Comparison of ENCODE assay signal across 8 cellular contexts in the genomic region with DNA sequence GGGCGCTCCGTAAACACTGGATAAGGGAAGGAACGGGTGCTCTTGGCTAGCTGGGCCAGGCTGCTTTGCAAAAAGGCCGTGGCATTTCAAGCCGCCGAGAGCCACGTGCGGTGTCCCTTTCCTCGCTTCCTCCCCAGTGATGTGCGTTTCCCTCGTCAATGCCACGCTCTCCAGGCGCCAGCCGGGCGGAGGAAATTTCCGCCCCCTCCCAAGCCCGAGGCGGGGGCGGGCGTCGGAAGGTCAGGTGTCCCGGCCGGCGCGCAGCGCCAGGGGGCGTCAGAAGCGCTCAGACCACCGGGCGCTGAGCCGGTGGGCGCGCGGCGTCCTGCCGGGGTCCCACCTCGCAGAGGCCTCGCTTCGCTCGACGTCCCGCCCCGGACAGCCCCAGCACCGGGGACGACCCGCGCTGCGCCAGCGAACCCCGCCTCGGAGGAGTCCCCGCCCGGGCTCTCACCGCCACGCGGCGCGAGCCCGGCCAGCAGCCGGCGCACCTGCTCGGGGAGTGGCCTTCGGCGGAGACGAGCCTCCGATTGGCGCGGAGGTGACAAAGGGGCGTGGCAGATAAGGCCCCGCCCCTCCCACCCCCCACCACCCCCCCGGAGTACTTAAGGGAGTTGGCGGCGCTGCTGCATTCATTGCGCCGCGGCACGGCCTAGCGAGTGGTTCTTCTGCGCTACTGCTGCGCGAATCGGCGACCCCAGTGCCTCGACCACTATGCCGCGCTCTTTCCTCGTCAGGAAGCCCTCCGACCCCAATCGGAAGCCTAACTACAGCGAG. TPM values are rescaled to one million over a fixed set of nuclear protein-coding genes. Genes with fewer than 3 reads are reported as not detected.
DNase-seq lines count a peak whose midpoint lies in the region; ATAC-seq and TF ChIP-seq lines count a peak whose summit lies in the region.

A gene (plus strand): TSS at position 635 of the 777 bp plus-strand sequence. CDS start 80 bp downstream, at position 715.

- no peaks in the 10 kb centered on the region for H3K27me3 ChIP-seq in effector memory CD4-positive, alpha-beta T cell (replicated peaks; ENCODE audit: control insufficient read depth, insufficient read depth, low read length, poor library complexity, severe bottlenecking)
- H3K27me3 ChIP-seq in mesenchymal stem cell (ENCODE audit: control insufficient read depth in 1 of 2, insufficient read depth in 1 of 2, low read length in 2 of 2): peaks cover 0 to 5% of the 10 kb centered on the region in 2 experiments

- peak within 1 kb of the TSS; percentile 82 to 94 for H3K18ac ChIP-seq in mesenchymal stem cell (ENCODE audit: low read depth in 1 of 2, low read length in 2 of 2)

- peak within 1 kb of the TSS in 1 of 2 experiments; percentile 95 for H3K14ac ChIP-seq in mesenchymal stem cell (ENCODE audit: low read length in 2 of 2)

- WGBS in mesenchymal stem cell: 0% methylated on average over 53 of the region's 90 CpGs

- peak; percentile 96 for DNase-seq in HK-2 (ENCODE audit: unreplicated experiment)
- peak; percentile 95 for DNase-seq in NCI-H82 (lab: John Stamatoyannopoulos, UW)
- peak; percentile 67 to 70 for DNase-seq in activated CD8-positive, alpha-beta memory T cell treated with anti-CD3 and anti-CD28 coated beads for 1 hour (ENCODE audit: extremely low read depth in 1 of 2, low read depth in 1 of 2)
- DNase-seq in effector memory CD4-positive, alpha-beta T cell: peak; percentile 77 to 80 (median 78)
- peak; percentile 83 for DNase-seq in mesenchymal stem cell
- DNase-seq in stimulated activated CD8-positive, alpha-beta memory T cell treated with anti-CD3 and anti-CD28 coated beads, Interleukin-12 subunit alpha, Interleukin-12 subunit beta, amount 100 ng/mL, for 24 hours (ENCODE audit: extremely low read depth): peak; percentile 47

- H3K79me1 ChIP-seq in mesenchymal stem cell (replicated peaks; ENCODE audit: low read length, poor library complexity, severe bottlenecking): peaks cover 13% of the 10 kb centered on the region

- no peaks in the 10 kb centered on the region for H3K9me3 ChIP-seq in effector memory CD4-positive, alpha-beta T cell (ENCODE audit: control insufficient read depth, low read length)
- no peaks in the 10 kb centered on the region for H3K9me3 ChIP-seq in mesenchymal stem cell (ENCODE audit: control insufficient read depth, low read length)

- peak within 1 kb of the TSS; percentile 52 for H2BK15ac ChIP-seq in mesenchymal stem cell (ENCODE audit: low read depth, poor library complexity, severe bottlenecking)

- H3K4me3 ChIP-seq in effector memory CD4-positive, alpha-beta T cell (ENCODE audit: insufficient read depth, low read depth, low read length, poor library complexity, severe bottlenecking): peak within 1 kb of the TSS; percentile 48
- H3K4me3 ChIP-seq in mesenchymal stem cell (ENCODE audit: insufficient read depth in 1 of 2, low read depth in 1 of 2, low read length in 2 of 2): peak within 1 kb of the TSS; percentile 69 to 85

- H3K9ac ChIP-seq in mesenchymal stem cell (ENCODE audit: low read length): peak within 1 kb of the TSS; percentile 87

- no peak within 1 kb of the TSS for H2BK120ac ChIP-seq in mesenchymal stem cell (ENCODE audit: low read depth, low read length)

- H3K27ac ChIP-seq in C4-2B (peak within 1 kb of the TSS; percentile 75), mesenchymal stem cell (ENCODE audit: low read length, poor library complexity, severe bottlenecking) (no peak within 1 kb of the TSS)
- H3K27ac ChIP-seq in effector memory CD4-positive, alpha-beta T cell (ENCODE audit: insufficient read depth, low read length, poor library complexity, severe bottlenecking): no peak within 1 kb of the TSS

- peak within 1 kb of the TSS in 1 of 2 experiments; percentile 91 for H3K23ac ChIP-seq in mesenchymal stem cell (ENCODE audit: low read length in 2 of 2)

- H4K91ac ChIP-seq in mesenchymal stem cell (ENCODE audit: low read length): peak within 1 kb of the TSS; percentile 88

- H3K4me1 ChIP-seq in effector memory CD4-positive, alpha-beta T cell (ENCODE audit: control insufficient read depth, insufficient read depth, low read length, poor library complexity, severe bottlenecking): peaks cover 19% of the 10 kb centered on the region
- peaks cover 46% of the 10 kb centered on the region for H3K4me1 ChIP-seq in mesenchymal stem cell (ENCODE audit: control insufficient read depth, insufficient read depth, low read depth, low read length)

- peak; percentile 85 for TF ChIP-seq CTCF in C4-2B (conservative IDR thresholded peaks at IDR 0.05)

- no peaks in the 10 kb centered on the region for H3K36me3 ChIP-seq in effector memory CD4-positive, alpha-beta T cell (ENCODE audit: control insufficient read depth, insufficient read depth, low read length)
- H3K36me3 ChIP-seq in mesenchymal stem cell (ENCODE audit: control insufficient read depth in 1 of 2, insufficient read depth in 2 of 2, low read depth in 1 of 2, low read length in 2 of 2): peaks cover 0 to 11% of the 10 kb centered on the region in 2 experiments

- peak within 1 kb of the TSS; percentile 26 to 81 for H3K4ac ChIP-seq in mesenchymal stem cell (ENCODE audit: low read depth in 1 of 2, low read length in 2 of 2)

- peak within 1 kb of the TSS in 1 of 2 experiments; percentile 29 for H2BK12ac ChIP-seq in mesenchymal stem cell (ENCODE audit: low read length in 2 of 2)

- no peak within 1 kb of the TSS for H2AFZ ChIP-seq in mesenchymal stem cell (ENCODE audit: low read depth, low read length)

- H2AK5ac ChIP-seq in mesenchymal stem cell (ENCODE audit: low read length, severe bottlenecking): peak within 1 kb of the TSS; percentile 44

- peak; percentile 85 for ATAC-seq in GM19351 (IDR thresholded peaks at IDR 0.05; ENCODE audit: unreplicated experiment)

- H2BK5ac ChIP-seq in mesenchymal stem cell (ENCODE audit: low read depth, low read length, poor library complexity, severe bottlenecking): no peak within 1 kb of the TSS

- H3K4me2 ChIP-seq in mesenchymal stem cell (ENCODE audit: low read length, poor library complexity, severe bottlenecking): peak within 1 kb of the TSS; percentile 91

- no peak within 1 kb of the TSS for H4K8ac ChIP-seq in mesenchymal stem cell (ENCODE audit: low read length)

RNA-seq across cellular contexts. Expression of the gene that starts here (rescaled TPM):
- polyA plus RNA-seq in mesenchymal stem cell (2013, experiment 1 of 2): 36.2 TPM
- polyA plus RNA-seq in mesenchymal stem cell (2013, experiment 2 of 2): 36.0 TPM
